11 cellular contexts compared by ENCODE assay signal in genomic region chr13:40438022-40438692, GRCh38.
A peak's percentile ranks its signal among the peaks of the same experiment; 100 is the strongest.
DNase-seq lines count a peak whose midpoint lies in the region; ATAC-seq and TF ChIP-seq lines count a peak whose summit lies in the region.
"Had no signal": no experiment of that assay in that cellular context is flagged by ENCODE, and none has a peak within 500 bp of the region (broad histone marks: within the 10 kb centered on the region; RNA-seq: fewer than 3 reads in every experiment).

No MANE protein-coding gene starts in this region.

- H3K4me1 Mint-ChIP-seq in CD4-positive, alpha-beta T cell (ENCODE audit: low read depth), result peaks cover 59% of the 10 kb centered on the region
- peaks cover 41% of the 10 kb centered on the region for H3K4me1 Mint-ChIP-seq in T-helper 17 cell

- no peaks in the 10 kb centered on the region for H3K9me3 Mint-ChIP-seq in CD4-positive, alpha-beta T cell

- ATAC-seq in CD4-positive, alpha-beta T cell (ENCODE audit: poor library complexity), result no peak
- peak; percentile 59 for ATAC-seq in T-helper 17 cell
- ATAC-seq in HG02870 (IDR thresholded peaks at IDR 0.05; ENCODE audit: unreplicated experiment), result no peak
- ATAC-seq in SK-N-SH treated with all-trans-retinoic acid at 6 μM for 48 hours, result no peak

- H3K9me3 ChIP-seq in CD4-positive, alpha-beta T cell (ENCODE audit: control insufficient read depth, low read length), result no peaks in the 10 kb centered on the region
- H3K9me3 ChIP-seq in T-helper 17 cell (ENCODE audit: control insufficient read depth, low read length, poor library complexity, severe bottlenecking), result no peaks in the 10 kb centered on the region
- H3K9me3 ChIP-seq in skeletal muscle satellite cell (replicated peaks; ENCODE audit: low read length), result no peaks in the 10 kb centered on the region

- peak overlapping the region; percentile 5 for H3K4me3 ChIP-seq in skeletal muscle satellite cell (ENCODE audit: low read length)

- no peaks in the 10 kb centered on the region for H3K36me3 ChIP-seq in skeletal muscle satellite cell (ENCODE audit: insufficient read depth, low read length)

- no peaks in the 10 kb centered on the region for H3K27me3 ChIP-seq in CD4-positive, alpha-beta T cell (ENCODE audit: control insufficient read depth, insufficient read depth, low read length)
- no peaks in the 10 kb centered on the region for H3K27me3 ChIP-seq in skeletal muscle satellite cell (ENCODE audit: control insufficient read depth, insufficient read depth, low read length)

- peak overlapping the region; percentile 74 for H3K4me3 Mint-ChIP-seq in CD4-positive, alpha-beta T cell
- H3K4me3 Mint-ChIP-seq in T-helper 17 cell, result peak overlapping the region; percentile 82

- DNase-seq in CD4-positive, alpha-beta T cell, result no peak
- DNase-seq in T-helper 17 cell (no peak), fibroblast of peridontal ligament (ENCODE audit: extremely low read depth) (peak; percentile 10), C1 segment of cervical spinal cord (lab: John Stamatoyannopoulos, UW) (no peak)
- no peak for DNase-seq in stimulated activated CD4-positive, alpha-beta T cell treated with anti-CD3 and anti-CD28 coated beads, Interleukin-15, amount 100 ng/mL, for 24 hours
- DNase-seq: amniotic stem cell, NCI-H524 treated with DMSO at 0.1 percent for 48 hours, SIG-M5 had no signal

- H3K27me3 Mint-ChIP-seq in CD4-positive, alpha-beta T cell, result no peaks in the 10 kb centered on the region
- no peaks in the 10 kb centered on the region for H3K27me3 Mint-ChIP-seq in T-helper 17 cell

- CTCF ChIA-PET in CD4-positive, alpha-beta T cell (lab: Charles Lee), result no interaction called here

- H3K27ac ChIP-seq in CD4-positive, alpha-beta T cell (ENCODE audit: low read depth, low read length), result no peak overlapping the region

- TF ChIP-seq CTCF in CD4-positive, alpha-beta T cell (IDR thresholded peaks at IDR 0.05), result no peak

- intact Hi-C loops in CD4-positive, alpha-beta T cell (cut with DNase I, micrococcal nuclease), result loop anchor here in 1 of 2 experiments (5.0 kb wide), 3 partner anchors 49 to 229 kb away; partner anchors contain the start of gene FOXO1

- peak overlapping the region; percentile 75 for H3K27ac Mint-ChIP-seq in CD4-positive, alpha-beta T cell
- H3K27ac Mint-ChIP-seq in T-helper 17 cell, result peak overlapping the region; percentile 97

- no peaks in the 10 kb centered on the region for H3K36me3 Mint-ChIP-seq in CD4-positive, alpha-beta T cell (ENCODE audit: low read depth)
- H3K36me3 Mint-ChIP-seq in T-helper 17 cell (ENCODE audit: low read depth), result no peaks in the 10 kb centered on the region

- peak overlapping the region; percentile 84 for H3K4me2 ChIP-seq in skeletal muscle satellite cell (ENCODE audit: low read length)

- POLR2A ChIA-PET in CD4-positive, alpha-beta T cell (lab: Charles Lee), result interaction anchor here (0.6 to 2.0 kb wide), 3 partner anchors 15 to 557 kb away, joined by 3 to 4 read pairs (median 3); no protein-coding TSS in a partner anchor

- H3K4me1 ChIP-seq in skeletal muscle satellite cell (ENCODE audit: control insufficient read depth, insufficient read depth, low read length), result peaks cover 45% of the 10 kb centered on the region

- H3K9ac ChIP-seq in skeletal muscle satellite cell (ENCODE audit: low read depth, low read length), result peak overlapping the region; percentile 76

TF ChIP-seq in SK-N-SH treated with all-trans-retinoic acid at 6 μM for 48 hours, 23 proteins besides CTCF, POLR2A, EP300 and RAD21:
- TF ChIP-seq ZFP30 (CRISPR knock-in tag; IDR thresholded peaks at IDR 0.05) (no peak), POU6F1 (CRISPR knock-in tag; IDR thresholded peaks at IDR 0.05; ENCODE audit: borderline replicate concordance, low read depth) (no peak), ISL1 (CRISPR knock-in tag; IDR thresholded peaks at IDR 0.05) (no peak), CSRNP3 (CRISPR knock-in tag; IDR thresholded peaks at IDR 0.05) (no peak), ZC3H10 (CRISPR knock-in tag; IDR thresholded peaks at IDR 0.05) (no peak), ZFP3 (CRISPR knock-in tag; IDR thresholded peaks at IDR 0.05) (no peak)
